In the genomic region with DNA sequence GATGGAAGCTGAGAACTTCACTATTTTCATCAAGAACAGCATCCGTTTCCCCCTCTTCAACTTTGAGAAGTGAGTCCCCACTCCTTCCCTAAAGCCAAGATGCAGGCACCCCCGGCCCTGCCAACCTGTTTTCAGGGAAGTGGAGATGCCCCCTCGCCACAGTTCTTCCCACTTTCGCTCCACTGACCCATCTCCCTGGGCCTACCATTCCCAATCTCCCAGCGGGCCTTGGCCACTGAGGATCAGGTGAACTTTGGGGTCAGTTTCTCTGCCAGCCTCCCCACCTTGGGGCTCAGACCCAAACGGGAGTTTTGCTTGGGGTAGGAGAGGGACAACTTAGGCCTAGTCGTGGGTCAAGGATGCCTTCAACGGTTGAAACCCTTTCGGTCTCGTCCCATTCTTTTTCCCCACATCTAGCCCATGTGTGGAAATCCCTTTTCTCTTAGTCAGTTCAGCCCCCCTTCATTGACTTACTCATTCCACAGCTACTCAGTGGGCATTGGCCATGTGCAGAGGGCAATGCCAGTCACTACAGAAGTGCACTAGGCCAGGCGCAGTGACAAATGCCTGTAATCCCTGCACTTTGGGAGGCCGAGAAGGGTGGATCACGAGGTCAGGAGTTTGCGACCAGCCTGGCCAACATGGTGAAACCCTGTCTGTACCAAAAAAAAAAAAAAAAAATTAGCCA, we compare ENCODE assay signal across 15 cellular contexts. TPM values are rescaled to one million over a fixed set of nuclear protein-coding genes. Genes with fewer than 3 reads are reported as not detected.
A peak's percentile ranks its signal among the peaks of the same experiment; 100 is the strongest.
DNase-seq lines count a peak whose midpoint lies in the region; ATAC-seq, FAIRE-seq and TF ChIP-seq lines count a peak whose summit lies in the region.
"Had no signal": no experiment of that assay in that cellular context is flagged by ENCODE, and none has a peak within 500 bp of the region (broad histone marks: within the 10 kb centered on the region; RNA-seq: fewer than 3 reads in every experiment).

No MANE protein-coding gene starts in this region.

- H3K9me3 Mint-ChIP-seq in T-cell = peaks cover 0 to 6% (median 0%) of the 10 kb centered on the region in 3 donors

- no peak overlapping the region for H3K27ac Mint-ChIP-seq in T-cell

- no peak for ATAC-seq in T-cell (replicated peaks in 1 of 4)

- no peak overlapping the region for H3K4me3 ChIP-seq in H1 (ENCODE audit: extremely low read depth in 1 of 4, insufficient read depth in 2 of 4, low read depth in 3 of 4, low read length in 4 of 4)

- no peak overlapping the region for H3K14ac ChIP-seq in H1 (ENCODE audit: insufficient read length)

- H3K27me3 Mint-ChIP-seq in T-cell = peaks cover 2 to 5% of the 10 kb centered on the region in 2 donors

- no peak overlapping the region for H3K9ac ChIP-seq in H1 (replicated peaks in 1 of 4; ENCODE audit: extremely low read depth in 1 of 4, low read depth in 3 of 4, low read length in 3 of 4)

- no peak overlapping the region for H3K27ac ChIP-seq in H1 (ENCODE audit: low read depth, low read length)

- H2AK5ac ChIP-seq in H1 (ENCODE audit: low read depth, low read length) = no peak overlapping the region; the same call in 1 of the 2 replicates

- no peak overlapping the region for H4K5ac ChIP-seq in H1 (ENCODE audit: insufficient read length, low read depth, low read length)

- H3K18ac ChIP-seq in H1 (ENCODE audit: extremely low read depth, low read length) = no peak overlapping the region

- H2BK12ac ChIP-seq in H1 (ENCODE audit: low read depth, low read length) = peak overlapping the region; percentile 50; the same call in 1 of the 2 replicates

- 0 out of 2 replicates have a peak overlapping the region, but pooled peaks have one; percentile 23 for H2BK20ac ChIP-seq in H1 (ENCODE audit: low read length)

- CTCF ChIA-PET in H1 (lab: Charles Lee; ENCODE audit: partially characterized antibody) = interaction anchor here (0.6 to 2.1 kb wide), 16 partner anchors 9 to 471 kb away, joined by 3 to 9 read pairs (median 4); no protein-coding TSS in a partner anchor
- CTCF ChIA-PET in T-cell (lab: Charles Lee) = interaction anchor here (0.7 to 0.8 kb wide), 4 partner anchors 14 to 492 kb away, joined by 3 to 14 read pairs (median 6); no protein-coding TSS in a partner anchor

- no peak overlapping the region for H2BK5ac ChIP-seq in H1 (ENCODE audit: low read depth, low read length)

- peaks cover 3 to 5% (median 4%) of the 10 kb centered on the region in 4 experiments; a peak in 6 of 7 replicates for H3K4me1 ChIP-seq in H1 (replicated peaks in 1 of 4; ENCODE audit: control insufficient read depth in 3 of 4, insufficient read depth in 4 of 4, low read length in 3 of 4)

- TF ChIP-seq EP300 in H1 (IDR thresholded peaks at IDR 0.05; ENCODE audit: borderline replicate concordance in 1 of 2, low read depth in 2 of 2, low read length in 2 of 2) = no peak

- H3K56ac ChIP-seq in H1 (replicated peaks; ENCODE audit: insufficient read length, low read depth, low read length) = no peak overlapping the region

- H4K8ac ChIP-seq in H1 (ENCODE audit: extremely low read depth, insufficient read depth, low read length) = no peak overlapping the region

- TF ChIP-seq RAD21 in H1 (IDR thresholded peaks at IDR 0.05 in 1 of 2, conservative IDR thresholded peaks at IDR 0.05 in 1 of 2; ENCODE audit: low read depth in 2 of 2, low read length in 2 of 2) = no peak

- H4K20me1 ChIP-seq in H1 (replicated peaks in 1 of 2; ENCODE audit: control insufficient read depth in 1 of 2, insufficient read depth in 2 of 2, low read length in 2 of 2) = no peaks in the 10 kb centered on the region

- H3K4ac ChIP-seq in H1 (replicated peaks; ENCODE audit: insufficient read length, low read depth, low read length) = no peak overlapping the region

- peaks cover 3% of the 10 kb centered on the region for H3K23me2 ChIP-seq in H1 (ENCODE audit: low read depth, low read length)

- H2BK15ac ChIP-seq in H1 (ENCODE audit: low read length) = 0 out of 2 replicates have a peak overlapping the region, but pooled peaks have one; percentile 53

- no peak overlapping the region for H3K4me3 Mint-ChIP-seq in T-cell
- H3K4me3 Mint-ChIP-seq: CD4-positive, alpha-beta memory T cell had no signal

- FAIRE-seq in H54 (lab: Jason Lieb, UNC) (no peak), H1 (lab: Jason Lieb, UNC) (no peak)
- FAIRE-seq: HTR-8/SVneo had no signal

- H2AFZ ChIP-seq in H1 (ENCODE audit: low read length) = no peak overlapping the region

- no peak overlapping the region for H4K91ac ChIP-seq in H1 (replicated peaks; ENCODE audit: insufficient read length, low read length)

- POLR2A ChIA-PET in H1 (lab: Charles Lee; ENCODE audit: partially characterized antibody) = interaction anchor here (1.0 to 1.4 kb wide), 5 partner anchors 13 to 33 kb away, joined by 3 to 7 read pairs (median 3); a partner anchor contains a TSS
- POLR2A ChIA-PET in T-cell (lab: Charles Lee) = no interaction called here

- DNase-seq in Daoy (ENCODE audit: low read depth) (peak; percentile 29), H54 (ENCODE audit: insufficient read length, low spot score) (peak; percentile 44), H1 (ENCODE audit: low read depth in 1 of 2, low spot score in 2 of 2) (no peak), posterior vena cava (ENCODE audit: low spot score) (peak; percentile 66), DMS 273 treated with DMSO at 0.1 percent for 48 hours (lab: John Stamatoyannopoulos, UW) (no peak), T-cell (no peak), NK-92 (lab: John Stamatoyannopoulos, UW; ENCODE audit: unreplicated experiment) (no peak)
- DNase-seq: BE2C, NCI-H1048, NCI-H2107, NCI-H69, PC-3, SHP77 had no signal

- TF ChIP-seq CTCF in H1 (IDR thresholded peaks at IDR 0.05; ENCODE audit: control extremely low read depth in 1 of 3, insufficient read depth in 1 of 3, low read depth in 1 of 3, low read length in 3 of 3) = no peak

- peaks cover 0 to 5% (median 5%) of the 10 kb centered on the region in 3 donors for H3K4me1 Mint-ChIP-seq in T-cell

- peaks cover 0 to 6% (median 4%) of the 10 kb centered on the region in 4 experiments; a peak in 4 of 7 replicates for H3K27me3 ChIP-seq in H1 (replicated peaks in 1 of 4; ENCODE audit: control insufficient read depth in 3 of 4, extremely low read depth in 1 of 4, insufficient read depth in 3 of 4, low read length in 3 of 4)
- H3K27me3 ChIP-seq: BE2C had no signal

- no peak overlapping the region for H3K23ac ChIP-seq in H1 (ENCODE audit: insufficient read length)

- no peaks in the 10 kb centered on the region for H3K36me3 Mint-ChIP-seq in T-cell
- H3K36me3 Mint-ChIP-seq: CD4-positive, alpha-beta memory T cell had no signal

- TF ChIP-seq POLR2A in H54 (IDR thresholded peaks at IDR 0.05; ENCODE audit: low read depth, low read length) = no peak
- TF ChIP-seq POLR2A in H1 (IDR thresholded peaks at IDR 0.05; ENCODE audit: control extremely low read depth in 1 of 2, low read depth in 2 of 2, low read length in 2 of 2) = no peak

- H3K4me2 ChIP-seq in H1 (ENCODE audit: insufficient read depth in 1 of 2, low read depth in 2 of 2, low read length in 2 of 2) = peak overlapping the region in 1 of 2 experiments; percentile 42; a peak in 1 of 4 replicates

- H3K79me1 ChIP-seq in H1 (ENCODE audit: low read depth, low read length) = no peaks in the 10 kb centered on the region

- no peaks in the 10 kb centered on the region for H3K36me3 ChIP-seq in H1 (ENCODE audit: control insufficient read depth in 2 of 4, insufficient read depth in 4 of 4, low read length in 3 of 4)
- H3K36me3 ChIP-seq: BE2C had no signal

- no peak overlapping the region for H2BK120ac ChIP-seq in H1 (replicated peaks; ENCODE audit: low read depth, low read length)

- H3K79me2 ChIP-seq in H1 (ENCODE audit: control insufficient read depth in 1 of 2, insufficient read depth in 2 of 2, low read length in 2 of 2) = no peaks in the 10 kb centered on the region

- 89% methylated on average over 14 of the region's 14 CpGs; no CpG with 5 or more reads in 1 of the 2 experiments for WGBS in H1 (ENCODE audit: extremely low coverage in 1 of 2, insufficient coverage in 1 of 2, insufficient read length in 1 of 2, insufficient replicate concordance in 2 of 2, low coverage in 1 of 2, low lambda C conversion rate in 2 of 2, missing lambda C conversion rate in 1 of 2), 2 experiments

- H3K9me3 ChIP-seq in H1 (ENCODE audit: insufficient read depth in 2 of 2, low read depth in 1 of 2, low read length in 1 of 2) = no peaks in the 10 kb centered on the region
- H3K9me3 ChIP-seq: BE2C had no signal

- intact Hi-C loops in posterior vena cava (cut with DNase I) = loop anchor here in 1 of 2 donors (5.0 kb wide), 1 partner anchor 134 kb away; no protein-coding TSS in a partner anchor

RNA-seq across cellular contexts. Expression of a gene that starts 10.6 kb away (rescaled TPM):
- total RNA-seq in Daoy (2014; rRNA removed; shearing (Covaris generic)) = not detected in 2 replicates
- 0.29 and 0.47 TPM in 2 replicates for total RNA-seq in H1 (2021; fragmentation: NEBNext Ultra II Directional; extraction: Animal tissue kit (Norgen Biotek cat#: 25700))
- polyA plus RNA-seq in H1 (2011; rRNA removed) = 0.45 and 1.1 TPM in 2 replicates
- 0.83 TPM for polyA plus RNA-seq in H1 (2011; cell fraction: cytosol; rRNA removed)
- 1.2 TPM for polyA plus RNA-seq in H1 (2011; cell fraction: nucleus; rRNA removed)
- 0.21 to 0.52 TPM (median 0.31 TPM) in 4 replicates for polyA plus RNA-seq in H1 (2012, experiment 1 of 2)
- 0.76 TPM for polyA plus RNA-seq in H1 (2012, experiment 2 of 2)
- 0.16 TPM for polyA plus RNA-seq in H1 (2013, experiment 1 of 2)
- polyA plus RNA-seq in H1 (2013, experiment 2 of 2) = 0.15 TPM
- polyA minus RNA-seq in H1 (2011; rRNA and poly(A)+ RNA removed) = 0.49 and 0.54 TPM in 2 replicates
- 1.4 TPM for polyA minus RNA-seq in H1 (2011; cell fraction: cytosol; rRNA and poly(A)+ RNA removed)
- polyA minus RNA-seq in H1 (2011; cell fraction: nucleus; rRNA and poly(A)+ RNA removed) = 1.5 TPM
- total RNA-seq in posterior vena cava (not detected), T-cell (not detected)
- total RNA-seq: CD4-positive, alpha-beta memory T cell; PC-3 had no signal
- polyA plus RNA-seq: CD4-positive, alpha-beta memory T cell had no signal

RNA-seq across cellular contexts. Expression of a gene that starts 13.1 kb away (rescaled TPM):
- total RNA-seq in Daoy (2014; rRNA removed; shearing (Covaris generic)) = 202 and 241 TPM in 2 replicates
- total RNA-seq in H1 (2021; fragmentation: NEBNext Ultra II Directional; extraction: Animal tissue kit (Norgen Biotek cat#: 25700)) = 259 and 261 TPM in 2 replicates
- 281 and 364 TPM in 2 replicates for polyA plus RNA-seq in H1 (2011; rRNA removed)
- 259 TPM for polyA plus RNA-seq in H1 (2011; cell fraction: cytosol; rRNA removed)
- polyA plus RNA-seq in H1 (2011; cell fraction: nucleus; rRNA removed) = 297 TPM
- 235 to 263 TPM (median 247 TPM) in 4 replicates for polyA plus RNA-seq in H1 (2012, experiment 1 of 2)
- 71.5 TPM for polyA plus RNA-seq in H1 (2012, experiment 2 of 2)
- polyA plus RNA-seq in H1 (2013, experiment 1 of 2) = 195 TPM
- 189 TPM for polyA plus RNA-seq in H1 (2013, experiment 2 of 2)
- 260 and 261 TPM in 2 replicates for polyA minus RNA-seq in H1 (2011; rRNA and poly(A)+ RNA removed)
- polyA minus RNA-seq in H1 (2011; cell fraction: cytosol; rRNA and poly(A)+ RNA removed) = 101 TPM
- polyA minus RNA-seq in H1 (2011; cell fraction: nucleus; rRNA and poly(A)+ RNA removed) = 72.8 TPM
- 10 to 100 TPM; 41.6 to 54.4 TPM for total RNA-seq in posterior vena cava
- total RNA-seq in T-cell = 10 to 100 TPM; 50.2 to 78.1 (median 75.7) TPM

RNA-seq across cellular contexts. Expression of a gene that starts 24.0 kb away (rescaled TPM):
- 16.2 and 17.8 TPM in 2 replicates for total RNA-seq in Daoy (2014; rRNA removed; shearing (Covaris generic))
- total RNA-seq in H1 (2021; fragmentation: NEBNext Ultra II Directional; extraction: Animal tissue kit (Norgen Biotek cat#: 25700)) = 122 TPM in 2 replicates
- 50.0 and 72.3 TPM in 2 replicates for polyA plus RNA-seq in H1 (2011; rRNA removed)
- 35.2 TPM for polyA plus RNA-seq in H1 (2011; cell fraction: cytosol; rRNA removed)
- polyA plus RNA-seq in H1 (2011; cell fraction: nucleus; rRNA removed) = 113 TPM
- polyA plus RNA-seq in H1 (2012, experiment 1 of 2) = 95.5 to 126 TPM (median 111 TPM) in 4 replicates
- polyA plus RNA-seq in H1 (2012, experiment 2 of 2) = 120 TPM
- 157 TPM for polyA plus RNA-seq in H1 (2013, experiment 1 of 2)
- polyA plus RNA-seq in H1 (2013, experiment 2 of 2) = 155 TPM
- 48.2 and 84.0 TPM in 2 replicates for polyA minus RNA-seq in H1 (2011; rRNA and poly(A)+ RNA removed)
- 38.4 TPM for polyA minus RNA-seq in H1 (2011; cell fraction: cytosol; rRNA and poly(A)+ RNA removed)
- 45.4 TPM for polyA minus RNA-seq in H1 (2011; cell fraction: nucleus; rRNA and poly(A)+ RNA removed)
- total RNA-seq in posterior vena cava = 100 to 1,000 TPM; 175 to 185 TPM
- 10 to 100 TPM; 13.9 to 22.9 (median 18.9) TPM for total RNA-seq in T-cell

RNA-seq across cellular contexts. Expression of a gene that starts 32.2 kb away (rescaled TPM):
- total RNA-seq in Daoy (2014; rRNA removed; shearing (Covaris generic)) = not detected in 2 replicates
- total RNA-seq in H1 (2021; fragmentation: NEBNext Ultra II Directional; extraction: Animal tissue kit (Norgen Biotek cat#: 25700)) = not detected in 2 replicates
- not detected in 2 replicates for polyA plus RNA-seq in H1 (2011; rRNA removed)
- not detected for polyA plus RNA-seq in H1 (2011; cell fraction: cytosol; rRNA removed)
- polyA plus RNA-seq in H1 (2011; cell fraction: nucleus; rRNA removed) = not detected
- polyA plus RNA-seq in H1 (2012, experiment 1 of 2) = not detected in 4 replicates
- polyA plus RNA-seq in H1 (2012, experiment 2 of 2) = not detected
- not detected for polyA plus RNA-seq in H1 (2013, experiment 1 of 2)
- polyA plus RNA-seq in H1 (2013, experiment 2 of 2) = not detected
- not detected in 2 replicates for polyA minus RNA-seq in H1 (2011; rRNA and poly(A)+ RNA removed)
- polyA minus RNA-seq in H1 (2011; cell fraction: cytosol; rRNA and poly(A)+ RNA removed) = not detected
- not detected for polyA minus RNA-seq in H1 (2011; cell fraction: nucleus; rRNA and poly(A)+ RNA removed)
- total RNA-seq in posterior vena cava (not detected), T-cell (not detected)
- total RNA-seq: CD4-positive, alpha-beta memory T cell; PC-3 had no signal
- polyA plus RNA-seq: CD4-positive, alpha-beta memory T cell had no signal

RNA-seq across cellular contexts. Expression of a gene that starts 41.7 kb away (rescaled TPM):
- total RNA-seq in Daoy (2014; rRNA removed; shearing (Covaris generic)) = not detected in 2 replicates
- total RNA-seq in H1 (2021; fragmentation: NEBNext Ultra II Directional; extraction: Animal tissue kit (Norgen Biotek cat#: 25700)) = not detected in 2 replicates
- 0.32 and 0.61 TPM in 2 replicates for polyA plus RNA-seq in H1 (2011; rRNA removed)
- polyA plus RNA-seq in H1 (2011; cell fraction: cytosol; rRNA removed) = 0.21 TPM
- 0.37 TPM for polyA plus RNA-seq in H1 (2011; cell fraction: nucleus; rRNA removed)
- not detected in 4 replicates for polyA plus RNA-seq in H1 (2012, experiment 1 of 2)
- polyA plus RNA-seq in H1 (2012, experiment 2 of 2) = not detected
- polyA plus RNA-seq in H1 (2013, experiment 1 of 2) = 0.22 TPM
- polyA plus RNA-seq in H1 (2013, experiment 2 of 2) = 0.29 TPM
- polyA minus RNA-seq in H1 (2011; rRNA and poly(A)+ RNA removed) = not detected in 2 replicates
- polyA minus RNA-seq in H1 (2011; cell fraction: cytosol; rRNA and poly(A)+ RNA removed) = not detected
- polyA minus RNA-seq in H1 (2011; cell fraction: nucleus; rRNA and poly(A)+ RNA removed) = not detected
- total RNA-seq in posterior vena cava (under 1 TPM; 0.52 to 0.88 TPM), T-cell (under 1 TPM in 4 of 5 donors, not detected in 1; 0.33 to 0.72 (median 0.39) TPM)
- total RNA-seq: PC-3 had no signal
- polyA plus RNA-seq: CD4-positive, alpha-beta memory T cell had no signal

Comparison
In these comparisons a context has a peak if more than half of its experiments do, and no peak if none do; other contexts are left out.
1. DNase-seq: peak in Daoy (single experiment), H54 (single experiment) and posterior vena cava (single experiment); none in H1 (0 of 2), DMS 273 treated with DMSO at 0.1 percent for 48 hours (single experiment), T-cell (0 of 34) and NK-92 (single experiment).